ENCODE assay signal across 17 cellular contexts in the genomic region with DNA sequence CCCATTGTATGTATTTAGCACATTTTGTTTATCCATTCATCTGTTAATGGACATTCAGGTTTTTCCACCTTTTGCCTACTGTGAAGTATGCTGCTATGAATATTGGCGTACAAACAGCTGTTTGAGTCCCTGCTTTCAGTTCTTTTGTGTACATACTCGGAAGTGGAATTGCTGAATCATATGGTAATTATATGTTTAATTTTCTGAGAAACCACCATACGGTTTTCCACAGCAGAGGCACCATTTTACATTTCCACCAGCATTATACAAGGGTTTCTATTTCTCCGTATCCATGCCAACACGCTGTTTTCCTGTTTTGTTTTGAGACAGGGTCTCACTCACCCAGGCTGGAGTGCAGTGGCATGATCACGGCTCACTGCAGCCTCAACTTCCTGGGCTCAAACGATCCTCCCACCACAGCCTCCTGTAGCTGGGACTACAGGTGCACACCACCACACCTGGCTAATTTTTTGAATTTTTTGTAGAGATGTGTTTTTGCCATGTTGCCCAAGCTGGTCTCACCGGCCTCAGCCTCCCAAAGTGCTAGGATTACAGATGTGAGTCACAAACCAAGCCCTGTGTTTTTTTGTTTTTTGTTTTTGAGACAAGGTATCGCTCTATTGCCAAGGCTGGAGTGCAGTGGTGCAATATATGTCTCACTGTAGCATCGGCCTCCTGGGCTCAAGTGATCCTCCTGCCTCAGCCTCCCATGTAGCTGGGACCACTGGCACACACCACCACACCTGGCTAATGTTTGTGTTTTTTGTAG. TPM values are rescaled to one million over a fixed set of nuclear protein-coding genes. Genes with fewer than 3 reads are reported as not detected.
DNase-seq lines count a peak whose midpoint lies in the region; ATAC-seq and TF ChIP-seq lines count a peak whose summit lies in the region.
"Had no signal": no experiment of that assay in that cellular context is flagged by ENCODE, and none has a peak within 500 bp of the region (broad histone marks: within the 10 kb centered on the region; RNA-seq: fewer than 3 reads in every experiment).

No MANE protein-coding gene starts in this region.

- CTCF ChIA-PET in activated naive CD4-positive, alpha-beta T cell treated with anti-CD3 and anti-CD28 coated beads for 36 hours (lab: Charles Lee): no interaction called here
- CTCF ChIA-PET in activated naive CD4-positive, alpha-beta T cell treated with anti-CD3 and anti-CD28 coated beads, Interleukin-2, amount 10 ng/mL, durations not matched to agents 7 days and 5 days (lab: Charles Lee): no interaction called here

- no peak overlapping the region for H3K27ac Mint-ChIP-seq in activated naive CD4-positive, alpha-beta T cell treated with anti-CD3 and anti-CD28 coated beads for 36 hours
- no peak overlapping the region for H3K27ac Mint-ChIP-seq in activated naive CD4-positive, alpha-beta T cell treated with anti-CD3 and anti-CD28 coated beads, Interleukin-2, amount 10 ng/mL, durations not matched to agents 7 days and 5 days
- H3K27ac Mint-ChIP-seq in activated naive CD8-positive, alpha-beta T cell treated with anti-CD3 and anti-CD28 coated beads for 36 hours: no peak overlapping the region
- H3K27ac Mint-ChIP-seq in stimulated activated naive CD8-positive, alpha-beta T cell treated with anti-CD3 and anti-CD28 coated beads, Interleukin-15, amount 100 ng/mL, for 72 hours: no peak overlapping the region
- H3K27ac Mint-ChIP-seq: naive thymus-derived CD8-positive, alpha-beta T cell had no signal

- no peaks in the 10 kb centered on the region for H3K9me3 Mint-ChIP-seq in activated naive CD4-positive, alpha-beta T cell treated with anti-CD3 and anti-CD28 coated beads for 36 hours
- H3K9me3 Mint-ChIP-seq in activated naive CD4-positive, alpha-beta T cell treated with anti-CD3 and anti-CD28 coated beads, Interleukin-2, amount 10 ng/mL, durations not matched to agents 7 days and 5 days: no peaks in the 10 kb centered on the region
- H3K9me3 Mint-ChIP-seq in activated naive CD8-positive, alpha-beta T cell treated with anti-CD3 and anti-CD28 coated beads for 36 hours: no peaks in the 10 kb centered on the region
- no peaks in the 10 kb centered on the region for H3K9me3 Mint-ChIP-seq in stimulated activated naive CD8-positive, alpha-beta T cell treated with anti-CD3 and anti-CD28 coated beads, Interleukin-15, amount 100 ng/mL, for 72 hours
- H3K9me3 Mint-ChIP-seq: central memory CD8-positive, alpha-beta T cell; naive thymus-derived CD8-positive, alpha-beta T cell had no signal

- H3K4me1 Mint-ChIP-seq in activated naive CD4-positive, alpha-beta T cell treated with anti-CD3 and anti-CD28 coated beads for 36 hours (ENCODE audit: low read depth): peaks cover 6% of the 10 kb centered on the region
- no peaks in the 10 kb centered on the region for H3K4me1 Mint-ChIP-seq in activated naive CD4-positive, alpha-beta T cell treated with anti-CD3 and anti-CD28 coated beads, Interleukin-2, amount 10 ng/mL, durations not matched to agents 7 days and 5 days
- peaks cover 5% of the 10 kb centered on the region for H3K4me1 Mint-ChIP-seq in activated naive CD8-positive, alpha-beta T cell treated with anti-CD3 and anti-CD28 coated beads for 36 hours
- peaks cover 7% of the 10 kb centered on the region for H3K4me1 Mint-ChIP-seq in stimulated activated naive CD8-positive, alpha-beta T cell treated with anti-CD3 and anti-CD28 coated beads, Interleukin-15, amount 100 ng/mL, for 72 hours
- H3K4me1 Mint-ChIP-seq: central memory CD8-positive, alpha-beta T cell; naive thymus-derived CD8-positive, alpha-beta T cell had no signal

- intact Hi-C loops in activated naive CD4-positive, alpha-beta T cell treated with anti-CD3 and anti-CD28 coated beads for 36 hours (cut with micrococcal nuclease): no loop called here

- DNase-seq in activated naive CD4-positive, alpha-beta T cell treated with anti-CD3 and anti-CD28 coated beads for 36 hours: peak; percentile 29
- DNase-seq in activated naive CD4-positive, alpha-beta T cell treated with anti-CD3 and anti-CD28 coated beads, Interleukin-2, amount 10 ng/mL, durations not matched to agents 7 days and 5 days: no peak
- DNase-seq in NCI-H2227 (lab: John Stamatoyannopoulos, UW; ENCODE audit: unreplicated experiment) (peak; percentile 30), GM13977 (ENCODE audit: low spot score) (no peak), A172 (ENCODE audit: low spot score) (no peak)
- peak; percentile 15 for DNase-seq in activated naive CD8-positive, alpha-beta T cell treated with anti-CD3 and anti-CD28 coated beads for 36 hours
- no peak for DNase-seq in stimulated activated naive CD8-positive, alpha-beta T cell treated with anti-CD3 and anti-CD28 coated beads, Interleukin-15, amount 100 ng/mL, for 72 hours
- DNase-seq: GM23248; heart right ventricle; naive thymus-derived CD8-positive, alpha-beta T cell; NCI-H510A had no signal

- peak; percentile 48 for ATAC-seq in stimulated activated naive CD8-positive, alpha-beta T cell treated with anti-CD3 and anti-CD28 coated beads, Interleukin-15, amount 100 ng/mL, for 72 hours
- no peak for ATAC-seq in HG03280 (IDR thresholded peaks at IDR 0.05; ENCODE audit: unreplicated experiment)
- ATAC-seq: heart right ventricle; left lobe of liver; naive thymus-derived CD8-positive, alpha-beta T cell had no signal

- in situ Hi-C loops in GM13977 (cut with MboI; ENCODE audit: low pct_unique_long_range_greater_than_20kb, low sequenced_read_pairs, unreplicated experiment): no loop called here

- peaks cover 11% of the 10 kb centered on the region for H3K27me3 Mint-ChIP-seq in activated naive CD4-positive, alpha-beta T cell treated with anti-CD3 and anti-CD28 coated beads for 36 hours (ENCODE audit: low read depth)
- H3K27me3 Mint-ChIP-seq in activated naive CD4-positive, alpha-beta T cell treated with anti-CD3 and anti-CD28 coated beads, Interleukin-2, amount 10 ng/mL, durations not matched to agents 7 days and 5 days: peaks cover 43% of the 10 kb centered on the region
- peaks cover 17% of the 10 kb centered on the region for H3K27me3 Mint-ChIP-seq in activated naive CD8-positive, alpha-beta T cell treated with anti-CD3 and anti-CD28 coated beads for 36 hours
- peaks cover 41% of the 10 kb centered on the region for H3K27me3 Mint-ChIP-seq in stimulated activated naive CD8-positive, alpha-beta T cell treated with anti-CD3 and anti-CD28 coated beads, Interleukin-15, amount 100 ng/mL, for 72 hours

- no peak overlapping the region for H3K4me3 Mint-ChIP-seq in activated naive CD4-positive, alpha-beta T cell treated with anti-CD3 and anti-CD28 coated beads for 36 hours
- no peak overlapping the region for H3K4me3 Mint-ChIP-seq in activated naive CD4-positive, alpha-beta T cell treated with anti-CD3 and anti-CD28 coated beads, Interleukin-2, amount 10 ng/mL, durations not matched to agents 7 days and 5 days
- H3K4me3 Mint-ChIP-seq in activated naive CD8-positive, alpha-beta T cell treated with anti-CD3 and anti-CD28 coated beads for 36 hours: no peak overlapping the region
- no peak overlapping the region for H3K4me3 Mint-ChIP-seq in stimulated activated naive CD8-positive, alpha-beta T cell treated with anti-CD3 and anti-CD28 coated beads, Interleukin-15, amount 100 ng/mL, for 72 hours
- H3K4me3 Mint-ChIP-seq: central memory CD8-positive, alpha-beta T cell; naive thymus-derived CD8-positive, alpha-beta T cell had no signal

- TF ChIP-seq CTCF in GM13977 (IDR thresholded peaks at IDR 0.05; ENCODE audit: extremely low read depth, insufficient read depth, missing control alignments): no peak

- H3K36me3 Mint-ChIP-seq in activated naive CD4-positive, alpha-beta T cell treated with anti-CD3 and anti-CD28 coated beads for 36 hours (ENCODE audit: low read depth): no peaks in the 10 kb centered on the region
- no peaks in the 10 kb centered on the region for H3K36me3 Mint-ChIP-seq in activated naive CD4-positive, alpha-beta T cell treated with anti-CD3 and anti-CD28 coated beads, Interleukin-2, amount 10 ng/mL, durations not matched to agents 7 days and 5 days
- H3K36me3 Mint-ChIP-seq in activated naive CD8-positive, alpha-beta T cell treated with anti-CD3 and anti-CD28 coated beads for 36 hours: no peaks in the 10 kb centered on the region

RNA-seq across cellular contexts. Expression of gene FBXW4, which starts 22.1 kb away (rescaled TPM):
- total RNA-seq in activated naive CD4-positive, alpha-beta T cell treated with anti-CD3 and anti-CD28 coated beads for 36 hours: 10 to 100 TPM; 40.4 to 40.9 TPM
- total RNA-seq in activated naive CD8-positive, alpha-beta T cell treated with anti-CD3 and anti-CD28 coated beads for 36 hours: 10 to 100 TPM; 29.5 to 34.0 TPM
- total RNA-seq in A172 (2014; rRNA removed; shearing (Covaris generic)): 26.5 and 30.8 TPM in 2 replicates

RNA-seq across cellular contexts. Expression of gene FGF8, which starts 58.8 kb away (rescaled TPM):
- not detected for total RNA-seq in activated naive CD4-positive, alpha-beta T cell treated with anti-CD3 and anti-CD28 coated beads for 36 hours
- not detected for total RNA-seq in activated naive CD8-positive, alpha-beta T cell treated with anti-CD3 and anti-CD28 coated beads for 36 hours
- not detected in 2 replicates for total RNA-seq in A172 (2014; rRNA removed; shearing (Covaris generic))
- total RNA-seq: Daoy; GM23248; left lobe of liver; naive thymus-derived CD8-positive, alpha-beta T cell; renal cortical epithelial cell; SJSA1 had no signal

Comparison
In these comparisons a context has a peak if more than half of its experiments do, and no peak if none do; other contexts are left out.
1. DNase-seq: peak in activated naive CD4-positive, alpha-beta T cell treated with anti-CD3 and anti-CD28 coated beads for 36 hours (single experiment), NCI-H2227 (single experiment) and activated naive CD8-positive, alpha-beta T cell treated with anti-CD3 and anti-CD28 coated beads for 36 hours (single experiment); none in activated naive CD4-positive, alpha-beta T cell treated with anti-CD3 and anti-CD28 coated beads, Interleukin-2, amount 10 ng/mL, durations not matched to agents 7 days and 5 days (single experiment), stimulated activated naive CD8-positive, alpha-beta T cell treated with anti-CD3 and anti-CD28 coated beads, Interleukin-15, amount 100 ng/mL, for 72 hours (0 of 2), GM13977 (single experiment) and A172 (single experiment).